In the genomic region with DNA sequence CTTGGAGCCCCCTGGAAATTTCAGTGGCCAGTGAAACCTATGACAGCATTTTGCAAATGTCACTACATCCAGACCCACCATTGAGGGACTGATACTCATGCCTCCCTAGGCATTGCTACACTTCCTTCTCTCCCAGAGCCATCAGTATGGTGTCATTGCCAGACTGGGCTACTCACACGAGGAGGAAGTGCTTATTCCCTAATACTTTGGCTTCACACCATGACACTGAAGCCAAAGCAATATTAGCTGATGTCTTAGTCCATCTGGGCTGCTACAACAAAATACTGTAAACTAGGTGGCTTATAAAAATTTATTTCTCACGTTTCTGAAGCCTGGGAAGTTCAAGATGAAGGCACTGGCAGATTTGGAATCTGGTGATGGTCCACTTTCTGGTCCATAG, we compare ENCODE assay signal across 31 cellular contexts. TPM values are rescaled to one million over a fixed set of nuclear protein-coding genes. Genes with fewer than 3 reads are reported as not detected.
"Had no signal": no experiment of that assay in that cellular context is flagged by ENCODE, and none has a peak within 500 bp of the region (broad histone marks: within the 10 kb centered on the region; RNA-seq: fewer than 3 reads in every experiment).

No MANE protein-coding gene starts in this region.

- H3K27ac ChIP-seq: neural progenitor cell, ovary, parathyroid adenoma, psoas muscle, skin epidermis, spleen, suprapubic skin, testis, tibial artery, transverse colon, upper lobe of right lung, uterus had no signal

- H3K27ac Mint-ChIP-seq: natural killer cell; nephron; neural progenitor cell; progenitor cell of endocrine pancreas; stimulated activated memory B cell treated with anti-CD40 and anti-IgM and Interleukin-4, amounts not matched to agents 10 μg/mL and 1 μg/mL and 100 μg/mL, for 72 hours; type B pancreatic cell had no signal

- H3K9ac ChIP-seq: neural progenitor cell, parathyroid adenoma had no signal

- H3K4me1 ChIP-seq: parathyroid adenoma, psoas muscle, suprapubic skin, testis, tibial artery, upper lobe of right lung, uterus had no signal

- H2AFZ ChIP-seq: neural progenitor cell, parathyroid adenoma had no signal

- H3K27me3 ChIP-seq: neural progenitor cell, ovary, right lobe of liver, spleen, suprapubic skin, testis, tibial artery, transverse colon, upper lobe of right lung, uterus had no signal

- H3K36me3 ChIP-seq: neural progenitor cell, ovary, right lobe of liver, spleen, suprapubic skin, tibial artery, transverse colon, upper lobe of right lung, uterus had no signal

- H3K27me3 Mint-ChIP-seq: progenitor cell of endocrine pancreas; stimulated activated memory B cell treated with anti-CD40 and anti-IgM and Interleukin-4, amounts not matched to agents 10 μg/mL and 1 μg/mL and 100 μg/mL, for 72 hours; stimulated activated naive CD8-positive, alpha-beta T cell treated with anti-CD3 and anti-CD28 coated beads, Interleukin-15, amount 100 ng/mL, for 72 hours had no signal

- H3K36me3 Mint-ChIP-seq: natural killer cell; stimulated activated memory B cell treated with anti-CD40 and anti-IgM and Interleukin-4, amounts not matched to agents 10 μg/mL and 1 μg/mL and 100 μg/mL, for 72 hours; type B pancreatic cell had no signal

- H3K4me3 ChIP-seq: neural progenitor cell, ovary, psoas muscle, right lobe of liver, skin epidermis, smooth muscle cell, spleen, suprapubic skin, testis, tibial artery, transverse colon, upper lobe of right lung, uterus had no signal

- H3K9me3 ChIP-seq: ovary, psoas muscle, right lobe of liver, spleen, suprapubic skin, testis, tibial artery, transverse colon, upper lobe of right lung, uterus had no signal

- H3K4me1 Mint-ChIP-seq: natural killer cell; nephron; neural progenitor cell; stimulated activated memory B cell treated with anti-CD40 and anti-IgM and Interleukin-4, amounts not matched to agents 10 μg/mL and 1 μg/mL and 100 μg/mL, for 72 hours; stimulated activated naive CD8-positive, alpha-beta T cell treated with anti-CD3 and anti-CD28 coated beads, Interleukin-15, amount 100 ng/mL, for 72 hours had no signal

- DNase-seq: natural killer cell; occipital lobe; ovary; posterior cingulate gyrus; psoas muscle; right cardiac atrium; right lobe of liver; spleen; stimulated activated CD4-positive, alpha-beta T cell treated with anti-CD3 and anti-CD28 coated beads, Interleukin-12 subunit alpha, Interleukin-12 subunit beta, amount 100 ng/mL, for 4 hours; stimulated activated CD4-positive, alpha-beta T cell treated with anti-CD3 and anti-CD28 coated beads, Interleukin-1b, Interleukin-23, amount 100 ng/mL, for 48 hours; stimulated activated CD4-positive, alpha-beta T cell treated with anti-CD3 and anti-CD28 coated beads, Interleukin-4, amount 100 ng/mL, for 1 hour; stimulated activated CD4-positive, alpha-beta T cell treated with anti-CD3 and anti-CD28 coated beads, Interleukin-4, amount 100 ng/mL, for 4 hours; stimulated activated CD8-positive, alpha-beta memory T cell treated with anti-CD3 and anti-CD28 coated beads, Interleukin-4, amount 100 ng/mL, for 48 hours; stimulated activated naive CD4-positive, alpha-beta T cell; stimulated activated naive CD8-positive, alpha-beta T cell treated with anti-CD3 and anti-CD28 coated beads, Interleukin-15, amount 100 ng/mL, for 72 hours; stimulated activated naive CD8-positive, alpha-beta T cell treated with anti-CD3 and anti-CD28 coated beads, Interleukin-15, Interleukin-2, amounts not matched to agents 100 U/mL and 50 U/mL, for 24 hours; substantia nigra; testis; tibial artery; transverse colon; upper lobe of right lung; uterus had no signal

- H3K9me3 Mint-ChIP-seq: nephron, type B pancreatic cell had no signal

- H3K4me2 ChIP-seq: neural progenitor cell, smooth muscle cell had no signal

- H3K4me3 Mint-ChIP-seq: natural killer cell; nephron; neural progenitor cell; stimulated activated memory B cell treated with anti-CD40 and anti-IgM and Interleukin-4, amounts not matched to agents 10 μg/mL and 1 μg/mL and 100 μg/mL, for 72 hours; stimulated activated naive CD8-positive, alpha-beta T cell treated with anti-CD3 and anti-CD28 coated beads, Interleukin-15, amount 100 ng/mL, for 72 hours; type B pancreatic cell had no signal

- H3K79me2 ChIP-seq: parathyroid adenoma had no signal

RNA-seq across cellular contexts. Expression of gene TRPM3, which starts 22.6 kb away (rescaled TPM):
- total RNA-seq: natural killer cell, smooth muscle cell had no signal
- polyA plus RNA-seq: smooth muscle cell had no signal
